10 cellular contexts compared by ENCODE assay signal in the genomic region with DNA sequence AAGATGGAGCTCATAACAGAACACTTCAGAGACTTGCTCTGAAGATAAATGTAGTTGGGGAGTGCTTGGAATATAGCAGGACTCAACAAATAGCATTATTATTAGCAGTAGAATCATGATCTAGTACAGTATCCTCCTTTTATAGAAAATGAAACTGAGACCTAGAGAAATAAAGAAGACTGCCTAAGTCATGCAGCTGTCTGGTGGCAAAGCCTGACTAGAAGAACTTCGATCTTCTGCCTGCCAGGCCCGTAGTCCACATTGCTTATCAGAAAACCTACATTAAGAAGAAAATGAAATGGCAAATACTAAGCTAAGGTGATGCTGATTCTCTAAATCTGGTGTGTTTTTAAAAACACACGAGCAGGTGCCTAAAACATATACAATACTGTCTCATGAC. TPM values are rescaled to one million over a fixed set of nuclear protein-coding genes. Genes with fewer than 3 reads are reported as not detected.
DNase-seq lines count a peak whose midpoint lies in the region; ATAC-seq, FAIRE-seq and TF ChIP-seq lines count a peak whose summit lies in the region.
"Had no signal": no experiment of that assay in that cellular context is flagged by ENCODE, and none has a peak within 500 bp of the region (broad histone marks: within the 10 kb centered on the region; RNA-seq: fewer than 3 reads in every experiment).

No MANE protein-coding gene starts in this region.

- no peak overlapping the region for H3K27ac Mint-ChIP-seq in activated CD8-positive, alpha-beta T cell treated with anti-CD3 and anti-CD28 coated beads for 36 hours
- H3K27ac Mint-ChIP-seq: activated T-helper 1 cell treated with anti-CD3 and anti-CD28 coated beads, Interleukin-12 subunit alpha, Interleukin-12 subunit beta, Interleukin-2, Interleukin-4 antibody, amounts not matched to agents 30 ng/mL and 10 ng/mL and 1 ng/mL, durations not matched to agents 14 hours and 24 hours and 36 hours had no signal

- no peak for ATAC-seq in heart right ventricle
- no peak for ATAC-seq in Right ventricle myocardium superior (ENCODE audit: poor library complexity)
- peak; percentile 79 for ATAC-seq in HG03039 (IDR thresholded peaks at IDR 0.05; ENCODE audit: unreplicated experiment)
- ATAC-seq in GM12878: peak; percentile 88
- ATAC-seq in activated CD8-positive, alpha-beta T cell treated with anti-CD3 and anti-CD28 coated beads for 36 hours: no peak

- peaks cover 0 to 76% (median 55%) of the 10 kb centered on the region in 9 donors for H3K4me1 ChIP-seq in heart right ventricle
- peaks cover 12% of the 10 kb centered on the region for H3K4me1 ChIP-seq in GM12878 (ENCODE audit: control insufficient read depth, insufficient read depth, low read length)
- peaks cover 11 to 90% (median 53%) of the 10 kb centered on the region in 4 donors for H3K4me1 ChIP-seq in transverse colon

- peak overlapping the region in 8 of 10 donors; percentile 0 to 93 (median 88) for H3K27ac ChIP-seq in heart right ventricle
- 0 out of 2 replicates have a peak overlapping the region, but pooled peaks have one; percentile 14 for H3K27ac ChIP-seq in GM12878 (ENCODE audit: control insufficient read depth, insufficient read depth)
- H3K27ac ChIP-seq in transverse colon: peak overlapping the region; percentile 87 to 93 (median 90)

- in situ Hi-C loops in GM12878 (cut with MboI): no loop called here
- in situ Hi-C loops in transverse colon (cut with MboI; ENCODE audit: low pct_ligation_motif_present in 1 of 4, low pct_unique_long_range_greater_than_20kb in 1 of 4, low sequenced_read_pairs in 3 of 4): no loop called here

- H3K27me3 Mint-ChIP-seq in activated CD8-positive, alpha-beta T cell treated with anti-CD3 and anti-CD28 coated beads for 36 hours: no peaks in the 10 kb centered on the region

- no peaks in the 10 kb centered on the region for H3K4me1 Mint-ChIP-seq in activated CD8-positive, alpha-beta T cell treated with anti-CD3 and anti-CD28 coated beads for 36 hours (ENCODE audit: low read depth)

- no peaks in the 10 kb centered on the region for H3K27me3 ChIP-seq in heart right ventricle
- no peaks in the 10 kb centered on the region for H3K27me3 ChIP-seq in GM12878 (replicated peaks in 1 of 2; ENCODE audit: control insufficient read depth in 2 of 2, insufficient read depth in 2 of 2, low read length in 1 of 2)
- H3K27me3 ChIP-seq in transverse colon: no peaks in the 10 kb centered on the region

- BruUV-seq in GM12878 (replicated peaks; lab: Mats Ljungman, UMichigan): no TSS peak

- no peak for DNase-seq in heart right ventricle
- no peak for DNase-seq in Right ventricle myocardium superior
- no peak for DNase-seq in GM12878 (ENCODE audit: low read depth, low spot score)
- no peak for DNase-seq in transverse colon
- DNase-seq in RKO (ENCODE audit: low spot score): no peak
- no peak for DNase-seq in NOMO-1 (lab: John Stamatoyannopoulos, UW; ENCODE audit: unreplicated experiment in 2 of 2)
- no peak for DNase-seq in activated CD8-positive, alpha-beta T cell treated with anti-CD3 and anti-CD28 coated beads for 36 hours

- no peaks in the 10 kb centered on the region for H3K9me3 ChIP-seq in heart right ventricle
- no peaks in the 10 kb centered on the region for H3K9me3 ChIP-seq in GM12878 (replicated peaks; ENCODE audit: control insufficient read depth, insufficient read depth, low read length)
- H3K9me3 ChIP-seq in transverse colon: no peaks in the 10 kb centered on the region

- 0 out of 2 replicates have a peak, but pooled peaks cover 2% of the 10 kb centered on the region for H3K79me2 ChIP-seq in GM12878 (ENCODE audit: control insufficient read depth, insufficient read depth, low read length)

- RAD21 ChIA-PET in GM12878 (lab: Charles Lee; ENCODE audit: unreplicated experiment): interaction anchor here (0.7 to 2.3 kb wide), 3 partner anchors 54 to 166 kb away, joined by 3 to 7 read pairs (median 3); no protein-coding TSS in a partner anchor

- TF ChIP-seq EP300 in GM12878 (IDR thresholded peaks at IDR 0.05; ENCODE audit: borderline replicate concordance in 1 of 2, control insufficient read depth in 1 of 2, low read depth in 2 of 2, low read length in 2 of 2) (no peak), transverse colon (IDR thresholded peaks at IDR 0.05; ENCODE audit: low read depth) (no peak)

- H3K4me2 ChIP-seq in GM12878 (ENCODE audit: control insufficient read depth, insufficient read depth): peak overlapping the region; percentile 61

- H3K4me3 Mint-ChIP-seq in activated CD8-positive, alpha-beta T cell treated with anti-CD3 and anti-CD28 coated beads for 36 hours: no peak overlapping the region
- H3K4me3 Mint-ChIP-seq: activated T-helper 1 cell treated with anti-CD3 and anti-CD28 coated beads, Interleukin-12 subunit alpha, Interleukin-12 subunit beta, Interleukin-2, Interleukin-4 antibody, amounts not matched to agents 30 ng/mL and 10 ng/mL and 1 ng/mL, durations not matched to agents 14 hours and 24 hours and 36 hours had no signal

- SMC1A ChIA-PET in GM12878 (lab: Charles Lee; ENCODE audit: uncharacterized antibody, unreplicated experiment): interaction anchor here (0.7 to 3.3 kb wide), 14 partner anchors 9 to 319 kb away, joined by 3 to 13 read pairs (median 4); a partner anchor contains a TSS

- FAIRE-seq in GM12878 (lab: Jason Lieb, UNC): no peak

- H2AFZ ChIP-seq in GM12878 (ENCODE audit: control insufficient read depth, low read depth, low read length): no peak overlapping the region

- H3K9me3 Mint-ChIP-seq in activated CD8-positive, alpha-beta T cell treated with anti-CD3 and anti-CD28 coated beads for 36 hours: no peaks in the 10 kb centered on the region
- H3K9me3 Mint-ChIP-seq: activated T-helper 1 cell treated with anti-CD3 and anti-CD28 coated beads, Interleukin-12 subunit alpha, Interleukin-12 subunit beta, Interleukin-2, Interleukin-4 antibody, amounts not matched to agents 30 ng/mL and 10 ng/mL and 1 ng/mL, durations not matched to agents 14 hours and 24 hours and 36 hours had no signal

- POLR2A ChIA-PET in GM12878 (lab: Charles Lee): interaction anchor here (0.9 to 1.6 kb wide), 2 partner anchors 9 to 28 kb away, joined by 3 to 7 read pairs; no protein-coding TSS in a partner anchor
- POLR2A ChIA-PET in activated CD8-positive, alpha-beta T cell treated with anti-CD3 and anti-CD28 coated beads for 36 hours (lab: Charles Lee): no interaction called here

- TF ChIP-seq CTCF in heart right ventricle (IDR thresholded peaks at IDR 0.05) (no peak), GM12878 (IDR thresholded peaks at IDR 0.05 in 2 of 3, conservative IDR thresholded peaks at IDR 0.05 in 1 of 3; ENCODE audit: control insufficient read depth in 2 of 3, extremely low read depth in 1 of 3, insufficient read depth in 1 of 3, low read depth in 3 of 3, low read length in 3 of 3) (no peak), transverse colon (IDR thresholded peaks at IDR 0.05) (no peak)
- no peak for TF ChIP-seq CTCF in activated CD8-positive, alpha-beta T cell treated with anti-CD3 and anti-CD28 coated beads for 36 hours (IDR thresholded peaks at IDR 0.05)

- intact Hi-C loops in heart right ventricle (cut with DNase I) (loop anchor here in 1 of 10 donors (2.0 kb wide), 1 partner anchor 42 kb away; no protein-coding TSS in a partner anchor), Right ventricle myocardium superior (cut with DNase I) (no loop called here), GM12878 (cut with micrococcal nuclease; ENCODE audit: unreplicated experiment) (no loop called here), transverse colon (cut with DNase I; ENCODE audit: low total_unique reads) (no loop called here)
- intact Hi-C loops in activated CD8-positive, alpha-beta T cell treated with anti-CD3 and anti-CD28 coated beads for 36 hours (cut with micrococcal nuclease): no loop called here

- H3K4me3 ChIP-seq in heart right ventricle (peak overlapping the region in 6 of 10 donors; percentile 50 to 58 (median 53)), GM12878 (no peak overlapping the region), transverse colon (peak overlapping the region in 1 of 4 donors; percentile 46)
- H3K4me3 ChIP-seq: lung had no signal

- CTCF ChIA-PET in GM12878 (lab: Yijun Ruan, JAX): interaction anchor here (0.9 to 4.3 kb wide), 12 partner anchors 10 to 162 kb away, joined by 3 to 32 read pairs (median 6); no protein-coding TSS in a partner anchor
- CTCF ChIA-PET in activated CD8-positive, alpha-beta T cell treated with anti-CD3 and anti-CD28 coated beads for 36 hours (lab: Charles Lee): interaction anchor here (1.4 kb wide), 1 partner anchor 9 kb away, joined by 3 read pairs; no protein-coding TSS in a partner anchor

- 39 to 53% methylated on average over 3 of the region's 3 CpGs for WGBS in heart right ventricle, 2 donors
- 36% methylated on average over 3 of the region's 3 CpGs for whole genome bisulfite sequencing in GM12878 (ENCODE audit: insufficient coverage, insufficient replicate concordance, low lambda C conversion rate, missing lambda C conversion rate)
- 56 to 63% methylated on average over 3 of the region's 3 CpGs for WGBS in transverse colon (ENCODE audit: low coverage in 1 of 2), 2 donors

- no peaks in the 10 kb centered on the region for H4K20me1 ChIP-seq in GM12878 (ENCODE audit: control insufficient read depth, insufficient read depth)

- H3K36me3 ChIP-seq in heart right ventricle (no peaks in the 10 kb centered on the region), GM12878 (ENCODE audit: control insufficient read depth in 2 of 2, insufficient read depth in 2 of 2, low read length in 1 of 2) (peaks cover 0 to 7% of the 10 kb centered on the region in 2 experiments; a peak in 3 of 4 replicates), transverse colon (no peaks in the 10 kb centered on the region)

- TF ChIP-seq POLR2A in GM12878 (IDR thresholded peaks at IDR 0.05; ENCODE audit: low read depth, low read length) (no peak), transverse colon (IDR thresholded peaks at IDR 0.05) (no peak)

- no peaks in the 10 kb centered on the region for H3K36me3 Mint-ChIP-seq in activated CD8-positive, alpha-beta T cell treated with anti-CD3 and anti-CD28 coated beads for 36 hours (ENCODE audit: low read depth)

- no peak overlapping the region for H3K9ac ChIP-seq in GM12878 (ENCODE audit: control insufficient read depth, insufficient read depth, low read length)

- TF ChIP-seq RAD21 in GM12878 (IDR thresholded peaks at IDR 0.05; ENCODE audit: insufficient read depth, low read depth, low read length): no peak

RNA-seq across cellular contexts. Expression of a gene that starts 46.4 kb away (rescaled TPM):
- total RNA-seq in heart right ventricle (100 to 1,000 TPM; 218 to 619 (median 514) TPM), Right ventricle myocardium superior (234 TPM), GM12878 (2014; rRNA removed) (139 and 159 TPM in 2 replicates), GM12878 (2014; rRNA removed; fragmentation: Illumina TruSeq; extraction: Trizol) (156 and 165 TPM in 2 replicates), GM12878 (2021) (139 and 142 TPM in 2 replicates), transverse colon (100 to 1,000 TPM; 280 to 535 (median 428) TPM)
- polyA plus RNA-seq in heart right ventricle (100 to 1,000 TPM; 103 to 211 TPM), GM12878 (2011; rRNA removed) (68.7 and 73.0 TPM in 2 replicates), GM12878 (2014; fragmentation: Illumina TruSeq; extraction: Trizol) (106 and 110 TPM in 2 replicates), GM12878 (2014; fragmentation: Nextera tagmentation; extraction: Ambion mirVana) (10 to 100 TPM; 32.1 to 35.6 TPM), GM12878 (2014; rRNA removed) (81.3 and 89.0 TPM in 2 replicates), GM12878 (2016; fragmentation: Nextera tagmentation; extraction: Ambion mirVana) (10 to 100 TPM; 47.1 to 64.2 TPM)
- 958 and 966 TPM in 2 replicates for total RNA-seq in GM12878 (2013; cell fraction: nucleolus; rRNA removed)
- polyA plus RNA-seq in GM12878 (2011; ENCODE audit: low read depth): 64.6 TPM
- polyA plus RNA-seq in GM12878 (2011; cell fraction: cytosol; rRNA removed): 40.1 and 50.2 TPM in 2 replicates
- 186 and 281 TPM in 2 replicates for polyA plus RNA-seq in GM12878 (2011; cell fraction: nucleus; rRNA removed)
- 85.3 and 96.4 TPM in 2 replicates for polyA plus RNA-seq in GM12878 (2012)
- 245 and 297 TPM in 2 replicates for polyA minus RNA-seq in GM12878 (2011; rRNA and poly(A)+ RNA removed)
- 58.9 and 59.6 TPM in 2 replicates for polyA minus RNA-seq in GM12878 (2011; cell fraction: cytosol; rRNA and poly(A)+ RNA removed)
- polyA minus RNA-seq in GM12878 (2011; cell fraction: nucleus; rRNA and poly(A)+ RNA removed): 534 and 723 TPM in 2 replicates
- 1 to 10 TPM; 1.3 to 1.7 TPM for total RNA-seq in activated CD8-positive, alpha-beta T cell treated with anti-CD3 and anti-CD28 coated beads for 36 hours

Comparison
In these comparisons a context has a peak if more than half of its experiments do, and no peak if none do; other contexts are left out.
1. ATAC-seq: peak in HG03039 (single experiment) and GM12878 (single experiment); none in heart right ventricle (0 of 8), Right ventricle myocardium superior (single experiment) and activated CD8-positive, alpha-beta T cell treated with anti-CD3 and anti-CD28 coated beads for 36 hours (single experiment).
2. H3K27ac ChIP-seq: peak in every context shown above with its lines; median percentile 90 in transverse colon; 88 in heart right ventricle; 14 in GM12878.
3. RNA of a gene that starts 46.4 kb away (total RNA-seq): 218 to 619 TPM in heart right ventricle, 280 to 535 TPM in transverse colon, 234 TPM in Right ventricle myocardium superior (single experiment) and 139 to 966 TPM in GM12878; 1.3 to 1.7 TPM in activated CD8-positive, alpha-beta T cell treated with anti-CD3 and anti-CD28 coated beads for 36 hours; every median in the first group is over 10 times any median in the second.